14 cellular contexts compared by ENCODE assay signal in the genomic region with DNA sequence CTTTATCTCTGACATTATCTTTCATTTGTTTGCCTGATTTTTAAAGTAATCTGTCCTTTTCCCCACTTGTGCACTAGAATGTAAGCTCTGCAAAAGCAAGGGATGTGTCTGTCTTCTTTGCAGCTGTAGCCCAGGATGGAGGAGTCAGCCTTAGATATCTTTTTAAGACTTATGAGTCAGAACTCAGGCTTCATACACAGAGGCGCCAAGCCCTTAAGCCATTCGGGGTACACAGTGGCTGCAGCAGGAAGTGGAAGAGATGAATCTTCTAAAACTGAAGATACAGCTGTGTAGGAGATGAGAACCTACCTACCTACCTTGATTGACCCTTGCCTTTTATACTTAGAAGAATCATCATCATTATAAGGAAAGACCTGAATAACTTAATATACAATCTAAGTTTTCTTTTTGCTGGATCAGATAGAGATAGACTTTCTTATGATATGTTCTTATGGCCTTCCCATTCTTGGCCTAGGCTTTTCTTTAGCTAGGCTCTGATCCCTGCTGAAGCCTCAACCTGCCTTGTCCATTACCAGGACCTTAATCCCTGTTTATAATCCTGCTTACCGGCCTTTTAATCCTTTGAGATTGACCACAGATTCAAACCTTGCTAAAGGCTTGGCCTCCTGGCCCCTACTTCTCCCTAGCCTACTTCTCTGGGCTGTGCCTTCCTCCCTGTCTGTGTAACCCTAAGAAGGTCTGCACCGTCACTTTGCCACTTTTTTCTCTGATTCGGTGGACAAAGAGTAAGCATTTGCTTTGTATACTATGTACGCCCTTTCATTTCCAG.
DNase-seq lines count a peak whose midpoint lies in the region; ATAC-seq and TF ChIP-seq lines count a peak whose summit lies in the region.
"Had no signal": no experiment of that assay in that cellular context is flagged by ENCODE, and none has a peak within 500 bp of the region (broad histone marks: within the 10 kb centered on the region; RNA-seq: fewer than 3 reads in every experiment).

No MANE protein-coding gene starts in this region.

- peak overlapping the region; percentile 0; the same call in 1 of the 2 replicates for H3K27ac Mint-ChIP-seq in WTC11
- H3K27ac Mint-ChIP-seq in CD8-positive, alpha-beta memory T cell = no peak overlapping the region
- H3K27ac Mint-ChIP-seq in chondrocyte (ENCODE audit: unreplicated experiment) = no peak overlapping the region
- H3K27ac Mint-ChIP-seq: memory B cell; stimulated activated effector memory CD8-positive, alpha-beta T cell treated with anti-CD3 and anti-CD28 coated beads, Interleukin-12 subunit alpha, Interleukin-12 subunit beta, amount 100 ng/mL, for 72 hours had no signal

- H3K9me3 ChIP-seq in BLaER1 treated with 17β-estradiol and CSF1 and Interleukin-3, amounts not matched to agents 10 nM and 100 nM (replicated peaks in 1 of 11) = peaks cover 0 to 9% (median 0%) of the 10 kb centered on the region in 11 experiments; a peak in 3 of 22 replicates
- no peaks in the 10 kb centered on the region for H3K9me3 ChIP-seq in CD8-positive, alpha-beta memory T cell (ENCODE audit: low read length)
- H3K9me3 ChIP-seq: gastroesophageal sphincter had no signal

- H3K9me3 Mint-ChIP-seq in WTC11 (no peaks in the 10 kb centered on the region), chondrocyte (ENCODE audit: low read depth) (no peaks in the 10 kb centered on the region)
- H3K9me3 Mint-ChIP-seq in CD8-positive, alpha-beta memory T cell = peaks cover 0 to 4% (median 0%) of the 10 kb centered on the region in 5 donors

- peaks cover 0 to 38% (median 13%) of the 10 kb centered on the region in 11 experiments; a peak in 8 of 22 replicates for H3K36me3 ChIP-seq in BLaER1 treated with 17β-estradiol and CSF1 and Interleukin-3, amounts not matched to agents 10 nM and 100 nM
- no peaks in the 10 kb centered on the region for H3K36me3 ChIP-seq in CD8-positive, alpha-beta memory T cell (ENCODE audit: insufficient read depth, low read length)
- H3K36me3 ChIP-seq: gastroesophageal sphincter had no signal

- H3K4me1 Mint-ChIP-seq in WTC11 (peaks cover 22% of the 10 kb centered on the region), chondrocyte (ENCODE audit: low read depth) (peaks cover 25% of the 10 kb centered on the region)
- peaks cover 0 to 5% (median 0%) of the 10 kb centered on the region in 3 donors for H3K4me1 Mint-ChIP-seq in CD8-positive, alpha-beta memory T cell
- H3K4me1 Mint-ChIP-seq: memory B cell; stimulated activated effector memory CD8-positive, alpha-beta T cell treated with anti-CD3 and anti-CD28 coated beads, Interleukin-12 subunit alpha, Interleukin-12 subunit beta, amount 100 ng/mL, for 72 hours had no signal

- H3K4me2 ChIP-seq in BLaER1 treated with 17β-estradiol and CSF1 and Interleukin-3, amounts not matched to agents 10 nM and 100 nM = peak overlapping the region in 10 of 11 experiments; percentile 4 to 28 (median 17); a peak in 8 of 22 replicates

- DNase-seq in HPDE6-E6E7 (ENCODE audit: extremely low spot score) (peak; percentile 37), WTC11 (ENCODE audit: low spot score) (no peak), iris pigment epithelial cell (ENCODE audit: low read depth) (peak; percentile 93), caudate nucleus (lab: John Stamatoyannopoulos, UW) (no peak), mucosa of gallbladder (ENCODE audit: low spot score) (no peak), chondrocyte (ENCODE audit: low spot score) (no peak)
- DNase-seq in CD8-positive, alpha-beta memory T cell = no peak
- DNase-seq: anterior cingulate cortex, DMS 273 treated with DMSO at 0.1 percent for 48 hours, NCI-H526 had no signal

- no peaks in the 10 kb centered on the region for H3K27me3 ChIP-seq in BLaER1 treated with 17β-estradiol and CSF1 and Interleukin-3, amounts not matched to agents 10 nM and 100 nM
- H3K27me3 ChIP-seq in CD8-positive, alpha-beta memory T cell (ENCODE audit: insufficient read depth, low read length, poor library complexity, severe bottlenecking) = no peaks in the 10 kb centered on the region
- H3K27me3 ChIP-seq: gastroesophageal sphincter had no signal

- CTCF ChIA-PET in WTC11 (lab: Charles Lee) = no interaction called here
- CTCF ChIA-PET in CD8-positive, alpha-beta memory T cell (lab: Charles Lee) = interaction anchor here (1.4 kb wide), 1 partner anchor 11 kb away, joined by 4 read pairs; no protein-coding TSS in a partner anchor

- H4K20me1 ChIP-seq in BLaER1 treated with 17β-estradiol and CSF1 and Interleukin-3, amounts not matched to agents 10 nM and 100 nM = no peaks in the 10 kb centered on the region

- TF ChIP-seq CTCF in WTC11 (IDR thresholded peaks at IDR 0.05) (no peak), chondrocyte (IDR thresholded peaks at IDR 0.05) (no peak)

- no peaks in the 10 kb centered on the region for H3K27me3 Mint-ChIP-seq in WTC11 (ENCODE audit: low read depth)
- H3K27me3 Mint-ChIP-seq in CD8-positive, alpha-beta memory T cell = peaks cover 0 to 2% of the 10 kb centered on the region in 2 donors
- H3K27me3 Mint-ChIP-seq in chondrocyte (ENCODE audit: low read depth) = no peaks in the 10 kb centered on the region

- POLR2A ChIA-PET in WTC11 (lab: Charles Lee) = interaction anchor here (0.6 kb wide), 1 partner anchor 36 kb away, joined by 5 read pairs; no protein-coding TSS in a partner anchor
- POLR2A ChIA-PET in CD8-positive, alpha-beta memory T cell (lab: Charles Lee) = no interaction called here

- H3K4me1 ChIP-seq in BLaER1 treated with 17β-estradiol and CSF1 and Interleukin-3, amounts not matched to agents 10 nM and 100 nM = peaks cover 27 to 63% (median 45%) of the 10 kb centered on the region in 10 experiments
- no peaks in the 10 kb centered on the region for H3K4me1 ChIP-seq in CD8-positive, alpha-beta memory T cell (ENCODE audit: insufficient read depth, low read length)

- ATAC-seq in WTC11 = no peak
- ATAC-seq: gastroesophageal sphincter; stimulated activated effector memory CD8-positive, alpha-beta T cell treated with anti-CD3 and anti-CD28 coated beads, Interleukin-12 subunit alpha, Interleukin-12 subunit beta, amount 100 ng/mL, for 72 hours had no signal

- no peak overlapping the region for H3K4me3 ChIP-seq in BLaER1 treated with 17β-estradiol and CSF1 and Interleukin-3, amounts not matched to agents 10 nM and 100 nM
- no peak overlapping the region for H3K4me3 ChIP-seq in CD8-positive, alpha-beta memory T cell (ENCODE audit: low read length)
- H3K4me3 ChIP-seq: gastroesophageal sphincter had no signal

- H3K36me3 Mint-ChIP-seq in WTC11 (no peaks in the 10 kb centered on the region), chondrocyte (ENCODE audit: low read depth) (no peaks in the 10 kb centered on the region)
- H3K36me3 Mint-ChIP-seq in CD8-positive, alpha-beta memory T cell = no peaks in the 10 kb centered on the region
- H3K36me3 Mint-ChIP-seq: memory B cell; stimulated activated effector memory CD8-positive, alpha-beta T cell treated with anti-CD3 and anti-CD28 coated beads, Interleukin-12 subunit alpha, Interleukin-12 subunit beta, amount 100 ng/mL, for 72 hours had no signal

- peak overlapping the region in 7 of 11 experiments; percentile 3 to 52 (median 29); a peak in 7 of 22 replicates for H3K27ac ChIP-seq in BLaER1 treated with 17β-estradiol and CSF1 and Interleukin-3, amounts not matched to agents 10 nM and 100 nM
- no peak overlapping the region for H3K27ac ChIP-seq in caudate nucleus (ENCODE audit: low read depth, low read length)
- H3K27ac ChIP-seq in CD8-positive, alpha-beta memory T cell (ENCODE audit: low read depth, low read length) = no peak overlapping the region
- H3K27ac ChIP-seq: gastroesophageal sphincter had no signal

- H3K9ac ChIP-seq in BLaER1 treated with 17β-estradiol and CSF1 and Interleukin-3, amounts not matched to agents 10 nM and 100 nM = no peak overlapping the region

- H3K4me3 Mint-ChIP-seq in WTC11 (no peak overlapping the region), chondrocyte (ENCODE audit: unreplicated experiment) (no peak overlapping the region)
- H3K4me3 Mint-ChIP-seq in CD8-positive, alpha-beta memory T cell = no peak overlapping the region
- H3K4me3 Mint-ChIP-seq: memory B cell; stimulated activated effector memory CD8-positive, alpha-beta T cell treated with anti-CD3 and anti-CD28 coated beads, Interleukin-12 subunit alpha, Interleukin-12 subunit beta, amount 100 ng/mL, for 72 hours had no signal

TF ChIP-seq in WTC11, 78 proteins besides CTCF, POLR2A, EP300 and RAD21:
- TF ChIP-seq, protein P1, sequence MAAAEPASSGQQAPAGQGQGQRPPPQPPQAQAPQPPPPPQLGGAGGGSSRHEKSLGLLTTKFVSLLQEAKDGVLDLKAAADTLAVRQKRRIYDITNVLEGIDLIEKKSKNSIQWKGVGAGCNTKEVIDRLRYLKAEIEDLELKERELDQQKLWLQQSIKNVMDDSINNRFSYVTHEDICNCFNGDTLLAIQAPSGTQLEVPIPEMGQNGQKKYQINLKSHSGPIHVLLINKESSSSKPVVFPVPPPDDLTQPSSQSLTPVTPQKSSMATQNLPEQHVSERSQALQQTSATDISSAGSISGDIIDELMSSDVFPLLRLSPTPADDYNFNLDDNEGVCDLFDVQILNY (CRISPR knock-in tag; IDR thresholded peaks at IDR 0.05) = no peak
- TF ChIP-seq NR3C1 (CRISPR knock-in tag; conservative IDR thresholded peaks at IDR 0.05; ENCODE audit: low read depth) = no peak

Comparison
In these comparisons a context has a peak if more than half of its experiments do, and no peak if none do; other contexts are left out.
1. H3K27ac ChIP-seq: peak in BLaER1 treated with 17β-estradiol and CSF1 and Interleukin-3, amounts not matched to agents 10 nM and 100 nM (7 of 11); none in caudate nucleus (single experiment) and CD8-positive, alpha-beta memory T cell (single experiment).
2. DNase-seq: peak in HPDE6-E6E7 (single experiment) and iris pigment epithelial cell (single experiment); none in WTC11 (single experiment), caudate nucleus (0 of 61), mucosa of gallbladder (single experiment), CD8-positive, alpha-beta memory T cell (0 of 5) and chondrocyte (single experiment).